In the genomic region with DNA sequence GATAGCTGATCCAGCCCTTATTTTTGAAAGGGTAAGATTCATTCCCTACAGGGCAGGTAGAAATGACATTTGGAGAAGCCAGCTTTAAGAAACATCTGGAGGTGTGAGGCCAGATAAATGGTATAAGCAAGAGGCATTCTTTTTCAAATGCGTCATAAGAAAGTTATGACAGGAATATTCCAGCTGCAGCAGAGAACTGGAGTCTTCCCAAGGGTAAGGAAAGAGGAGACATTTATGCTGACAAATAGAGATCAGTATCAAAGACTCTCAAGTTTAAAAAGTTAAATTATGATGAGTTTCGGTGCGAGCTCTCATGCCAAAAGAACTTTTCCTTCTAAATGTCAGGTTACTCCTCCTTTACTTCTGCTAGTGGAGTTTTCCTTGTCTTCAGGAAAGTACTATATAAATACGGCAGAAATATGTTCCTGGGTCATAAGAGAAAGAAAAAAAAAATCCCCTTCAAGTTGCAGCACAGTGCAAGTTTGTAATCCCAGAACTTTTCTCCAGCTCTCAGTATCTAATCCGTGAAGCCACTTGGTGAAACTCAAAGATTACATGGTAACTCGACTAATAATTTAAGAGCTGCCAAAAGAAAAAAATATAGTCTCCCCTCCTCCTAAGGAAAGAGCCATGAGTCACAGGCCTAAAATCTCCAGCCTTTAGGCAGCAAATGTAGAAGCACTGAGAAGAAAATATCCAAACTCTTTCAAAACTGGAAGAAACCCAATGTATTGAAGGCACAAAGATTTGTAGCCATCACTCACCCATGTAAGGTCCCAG, we compare ENCODE assay signal across 15 cellular contexts.
DNase-seq lines count a peak whose midpoint lies in the region; ATAC-seq and TF ChIP-seq lines count a peak whose summit lies in the region.
"Had no signal": no experiment of that assay in that cellular context is flagged by ENCODE, and none has a peak within 500 bp of the region (broad histone marks: within the 10 kb centered on the region; RNA-seq: fewer than 3 reads in every experiment).

No MANE protein-coding gene starts in this region.

- no peaks in the 10 kb centered on the region for H3K27me3 Mint-ChIP-seq in type B pancreatic cell
- H3K27me3 Mint-ChIP-seq: activated CD4-positive, alpha-beta T cell treated with anti-CD3 and anti-CD28 coated beads, Interleukin-2, amount 10 ng/mL, durations not matched to agents 7 days and 5 days; stimulated activated naive CD8-positive, alpha-beta T cell treated with anti-CD3 and anti-CD28 coated beads, Interleukin-15, Interleukin-2, amounts not matched to agents 100 ng/mL and 50 ng/mL, for 24 hours had no signal

- DNase-seq in M059J (ENCODE audit: low read depth) (peak; percentile 67), choroid plexus epithelial cell (ENCODE audit: low read depth) (peak; percentile 75), type B pancreatic cell (ENCODE audit: extremely low spot score, unreplicated experiment) (no peak), NCI-H2171 (lab: John Stamatoyannopoulos, UW) (no peak), ovary (no peak)
- DNase-seq: activated CD4-positive, alpha-beta T cell treated with anti-CD3 and anti-CD28 coated beads, Interleukin-2, amount 10 ng/mL, durations not matched to agents 7 days and 5 days; activated effector memory CD4-positive, alpha-beta T cell treated with anti-CD3 and anti-CD28 coated beads, Interleukin-2, amount 50 U/mL, for 16 hours; cerebellar nuclear complex; foreskin melanocyte; occipital lobe; stimulated activated CD4-positive, alpha-beta T cell treated with anti-CD3 and anti-CD28 coated beads, Interleukin-4, amount 100 ng/mL, for 1 hour; SW 1271 had no signal

- peaks cover 33% of the 10 kb centered on the region for H3K4me1 ChIP-seq in muscle layer of colon (ENCODE audit: insufficient read depth, low read length)
- H3K4me1 ChIP-seq in ovary (ENCODE audit: insufficient read depth) = no peaks in the 10 kb centered on the region

- TF ChIP-seq CTCF in choroid plexus epithelial cell (conservative IDR thresholded peaks at IDR 0.05; ENCODE audit: low read depth, low read length) = no peak
- TF ChIP-seq CTCF in type B pancreatic cell (conservative IDR thresholded peaks at IDR 0.05) = no peak
- TF ChIP-seq CTCF in ovary (IDR thresholded peaks at IDR 0.05) = no peak

- H3K27ac ChIP-seq in muscle layer of colon (ENCODE audit: low read depth, low read length) (peak overlapping the region; percentile 71), ovary (peak overlapping the region in 1 of 2 donors; percentile 41)

- H3K27me3 ChIP-seq in muscle layer of colon (ENCODE audit: control insufficient read depth in 1 of 2, insufficient read depth in 2 of 2, low read length in 2 of 2) (no peaks in the 10 kb centered on the region), ovary (no peaks in the 10 kb centered on the region)

- WGBS in ovary, 3 donors = 6 to 13% (median 8%) methylated on average over 6 of the region's 6 CpGs

- H3K4me3 ChIP-seq in choroid plexus epithelial cell (ENCODE audit: low read depth, low read length) (no peak overlapping the region), muscle layer of colon (ENCODE audit: low read depth in 1 of 2, low read length in 2 of 2) (no peak overlapping the region), ovary (no peak overlapping the region)

- peak overlapping the region; percentile 15 for H3K27ac Mint-ChIP-seq in type B pancreatic cell
- H3K27ac Mint-ChIP-seq: activated CD4-positive, alpha-beta T cell treated with anti-CD3 and anti-CD28 coated beads, Interleukin-2, amount 10 ng/mL, durations not matched to agents 7 days and 5 days; stimulated activated naive CD8-positive, alpha-beta T cell treated with anti-CD3 and anti-CD28 coated beads, Interleukin-15, Interleukin-2, amounts not matched to agents 100 ng/mL and 50 ng/mL, for 24 hours had no signal

- H3K36me3 Mint-ChIP-seq in type B pancreatic cell = no peaks in the 10 kb centered on the region

- no peak for TF ChIP-seq EP300 in ovary (IDR thresholded peaks at IDR 0.05)

- no peak overlapping the region for H3K9ac ChIP-seq in muscle layer of colon (ENCODE audit: low read length)

- H3K36me3 ChIP-seq in muscle layer of colon (ENCODE audit: insufficient read depth, low read length) (no peaks in the 10 kb centered on the region), ovary (no peaks in the 10 kb centered on the region)

- intact Hi-C loops in ovary (cut with DNase I) = no loop called here

- no peak overlapping the region for H3K4me3 Mint-ChIP-seq in type B pancreatic cell
- H3K4me3 Mint-ChIP-seq: activated CD4-positive, alpha-beta T cell treated with anti-CD3 and anti-CD28 coated beads, Interleukin-2, amount 10 ng/mL, durations not matched to agents 7 days and 5 days; stimulated activated naive CD8-positive, alpha-beta T cell treated with anti-CD3 and anti-CD28 coated beads, Interleukin-15, Interleukin-2, amounts not matched to agents 100 ng/mL and 50 ng/mL, for 24 hours had no signal

- peaks cover 12% of the 10 kb centered on the region for H3K4me1 Mint-ChIP-seq in type B pancreatic cell (ENCODE audit: unreplicated experiment)
- H3K4me1 Mint-ChIP-seq: activated CD4-positive, alpha-beta T cell treated with anti-CD3 and anti-CD28 coated beads, Interleukin-2, amount 10 ng/mL, durations not matched to agents 7 days and 5 days had no signal

- ATAC-seq in GM21723 (IDR thresholded peaks at IDR 0.05; ENCODE audit: unreplicated experiment) = no peak

- H3K9me3 ChIP-seq in muscle layer of colon (ENCODE audit: low read length) (no peaks in the 10 kb centered on the region), ovary (no peaks in the 10 kb centered on the region)

- no peak for TF ChIP-seq POLR2A in ovary (IDR thresholded peaks at IDR 0.05)

- H3K9me3 Mint-ChIP-seq in type B pancreatic cell = peaks cover 7% of the 10 kb centered on the region
- H3K9me3 Mint-ChIP-seq: activated CD4-positive, alpha-beta T cell treated with anti-CD3 and anti-CD28 coated beads, Interleukin-2, amount 10 ng/mL, durations not matched to agents 7 days and 5 days had no signal

Comparison
In these comparisons a context has a peak if more than half of its experiments do, and no peak if none do; other contexts are left out.
1. DNase-seq: peak in M059J (single experiment) and choroid plexus epithelial cell (single experiment); none in type B pancreatic cell (single experiment), NCI-H2171 (single experiment) and ovary (0 of 5).